1 cellular context compared by ENCODE assay signal in genomic region chr17:49992191-49992932, GRCh38.
TF ChIP-seq lines count a peak whose summit lies in the region.

No MANE protein-coding gene starts in this region.

TF ChIP-seq in H1, 55 proteins besides CTCF, POLR2A, EP300 and RAD21 (continued from another document):
- no peak for TF ChIP-seq E2F6 (IDR thresholded peaks at IDR 0.05)
- no peak for TF ChIP-seq JUN (IDR thresholded peaks at IDR 0.05; ENCODE audit: low read depth, low read length)
- TF ChIP-seq MAFK (IDR thresholded peaks at IDR 0.05; ENCODE audit: low read depth, low read length) = no peak
- no peak for TF ChIP-seq SAP30 (IDR thresholded peaks at IDR 0.05; ENCODE audit: insufficient read depth, insufficient replicate concordance, low read length)
- TF ChIP-seq HDAC6 (IDR thresholded peaks at IDR 0.05; ENCODE audit: low read depth, low read length) = no peak
- no peak for TF ChIP-seq ASH2L (IDR thresholded peaks at IDR 0.05; ENCODE audit: low read length)
- TF ChIP-seq MAX (IDR thresholded peaks at IDR 0.05) = no peak
- TF ChIP-seq SIX5 (IDR thresholded peaks at IDR 0.05; ENCODE audit: low read depth, low read length) = no peak
- TF ChIP-seq RNF2 (IDR thresholded peaks at IDR 0.05; ENCODE audit: borderline replicate concordance, low read depth, low read length, missing control alignments, poor library complexity, severe bottlenecking) = no peak
- no peak for TF ChIP-seq FOSL1 (IDR thresholded peaks at IDR 0.05; ENCODE audit: insufficient read depth, low read depth, low read length)
- no peak for TF ChIP-seq GTF2F1 (IDR thresholded peaks at IDR 0.05; ENCODE audit: borderline replicate concordance, low read depth, low read length)
- no peak for TF ChIP-seq NRF1 (IDR thresholded peaks at IDR 0.05; ENCODE audit: low read depth, low read length)
